1 cellular context compared by ENCODE assay signal in the genomic region with DNA sequence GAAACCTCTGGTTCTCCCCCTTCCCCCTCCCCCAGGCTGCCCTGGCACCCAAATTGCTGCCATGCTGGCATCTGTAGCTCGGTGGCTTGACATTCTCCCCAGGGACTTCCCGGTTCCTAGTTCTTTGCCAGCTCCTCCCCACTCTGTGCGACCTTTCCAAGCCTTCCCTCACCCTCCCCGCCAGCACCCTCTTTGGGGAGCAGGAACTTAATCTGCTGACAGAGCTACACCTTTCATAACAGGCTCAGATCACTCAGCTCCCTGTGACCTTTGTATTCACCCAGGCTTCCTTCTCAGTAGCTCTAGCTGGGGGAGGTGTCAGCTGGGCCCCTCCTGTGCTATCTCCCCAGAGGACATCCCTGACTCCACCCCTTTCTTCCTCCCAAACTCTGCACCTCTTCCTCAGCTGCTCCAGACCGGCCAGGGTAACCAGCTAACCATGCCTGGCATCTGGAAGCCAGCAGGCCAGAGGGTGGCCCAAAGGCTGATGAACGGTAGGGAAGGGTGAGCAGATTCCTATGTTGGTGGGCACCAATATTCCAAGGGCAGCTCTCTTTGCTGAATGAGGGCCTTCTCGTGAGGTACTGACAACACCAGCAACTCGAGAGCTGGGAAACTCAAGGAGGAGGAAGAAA.
TF ChIP-seq lines count a peak whose summit lies in the region.

No MANE protein-coding gene starts in this region.

TF ChIP-seq in WTC11, 78 proteins besides CTCF, POLR2A, EP300 and RAD21:
- TF ChIP-seq, protein P1, sequence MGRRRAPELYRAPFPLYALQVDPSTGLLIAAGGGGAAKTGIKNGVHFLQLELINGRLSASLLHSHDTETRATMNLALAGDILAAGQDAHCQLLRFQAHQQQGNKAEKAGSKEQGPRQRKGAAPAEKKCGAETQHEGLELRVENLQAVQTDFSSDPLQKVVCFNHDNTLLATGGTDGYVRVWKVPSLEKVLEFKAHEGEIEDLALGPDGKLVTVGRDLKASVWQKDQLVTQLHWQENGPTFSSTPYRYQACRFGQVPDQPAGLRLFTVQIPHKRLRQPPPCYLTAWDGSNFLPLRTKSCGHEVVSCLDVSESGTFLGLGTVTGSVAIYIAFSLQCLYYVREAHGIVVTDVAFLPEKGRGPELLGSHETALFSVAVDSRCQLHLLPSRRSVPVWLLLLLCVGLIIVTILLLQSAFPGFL (CRISPR knock-in tag; IDR thresholded peaks at IDR 0.05; ENCODE audit: borderline replicate concordance) = 0 out of 2 replicates have a peak, but pooled peaks have one; percentile 53
- TF ChIP-seq GABPB1 (CRISPR knock-in tag; IDR thresholded peaks at IDR 0.05) = peak; percentile 40; the same call in 1 of the 2 replicates
- TF ChIP-seq ZNF416 (CRISPR knock-in tag; IDR thresholded peaks at IDR 0.05) = no peak
TF ChIP-seq in WTC11: peak in this region for 2.
